ENCODE assay signal across 15 cellular contexts in the genomic region with DNA sequence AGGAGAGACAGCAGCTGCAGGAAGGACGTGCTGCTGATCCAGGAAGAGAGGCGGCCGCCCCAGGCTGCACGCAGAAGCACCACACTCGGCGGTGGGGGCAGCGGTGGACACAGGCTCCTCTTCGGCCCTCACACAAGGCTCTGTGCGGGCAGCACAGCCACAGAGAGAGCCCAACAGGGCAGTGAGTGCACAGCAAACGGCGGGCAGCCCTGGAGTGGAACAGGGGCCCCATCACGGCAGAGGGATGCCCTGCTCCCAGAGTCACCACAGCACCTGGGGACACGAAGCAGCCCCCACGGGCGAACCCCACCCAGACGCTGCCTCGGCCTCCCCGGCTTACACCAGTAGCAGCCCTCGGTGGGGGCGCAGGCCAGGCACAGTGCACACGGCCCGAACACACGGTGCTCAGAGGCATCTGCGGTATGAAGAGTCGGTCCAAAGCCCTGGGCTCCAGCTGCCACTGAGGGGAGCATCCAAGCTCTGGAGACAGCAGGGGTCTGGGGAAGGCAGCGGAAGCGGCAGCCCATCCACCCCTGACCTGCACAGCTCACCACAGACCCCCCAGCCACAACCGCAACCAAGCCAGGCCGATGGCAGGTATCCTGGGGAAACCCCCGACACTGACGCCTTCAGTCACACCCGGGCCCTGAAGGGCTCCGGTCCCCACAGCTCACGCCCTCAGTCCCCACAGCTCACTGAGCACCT. TPM values are rescaled to one million over a fixed set of nuclear protein-coding genes. Genes with fewer than 3 reads are reported as not detected.
DNase-seq lines count a peak whose midpoint lies in the region; ATAC-seq and TF ChIP-seq lines count a peak whose summit lies in the region.
"Had no signal": no experiment of that assay in that cellular context is flagged by ENCODE, and none has a peak within 500 bp of the region (broad histone marks: within the 10 kb centered on the region; RNA-seq: fewer than 3 reads in every experiment).

No MANE protein-coding gene starts in this region.

- no peak overlapping the region for H3K9ac ChIP-seq in smooth muscle cell (ENCODE audit: low read depth)

- H3K4me1 ChIP-seq in smooth muscle cell (ENCODE audit: low read depth) = no peaks in the 10 kb centered on the region
- H3K4me1 ChIP-seq: upper lobe of right lung had no signal

- H3K27me3 Mint-ChIP-seq in immature natural killer cell (ENCODE audit: low read depth in 3 of 3) = peaks cover 2 to 6% (median 5%) of the 10 kb centered on the region in 3 donors

- H3K36me3 Mint-ChIP-seq in immature natural killer cell = peaks cover 3 to 20% (median 6%) of the 10 kb centered on the region in 3 donors

- no peaks in the 10 kb centered on the region for H3F3A ChIP-seq in smooth muscle cell (ENCODE audit: low read depth)

- no peak overlapping the region for H2AFZ ChIP-seq in smooth muscle cell (ENCODE audit: low read depth)

- WGBS in smooth muscle cell (ENCODE audit: low lambda C conversion rate) = 95% methylated on average over 34 of the region's 34 CpGs

- peak overlapping the region in 3 of 6 donors; percentile 21 to 76 (median 64) for H3K27ac Mint-ChIP-seq in immature natural killer cell

- H3K4me2 ChIP-seq in smooth muscle cell = no peak overlapping the region

- no peaks in the 10 kb centered on the region for H3K36me3 ChIP-seq in smooth muscle cell (ENCODE audit: low read depth)

- H3K79me2 ChIP-seq in smooth muscle cell (ENCODE audit: low read depth) = no peaks in the 10 kb centered on the region

- ATAC-seq in GM18511 (IDR thresholded peaks at IDR 0.05; ENCODE audit: unreplicated experiment) = peak; percentile 89
- peak; percentile 47 for ATAC-seq in GM21526 (IDR thresholded peaks at IDR 0.05; ENCODE audit: low FRiP score, unreplicated experiment)
- peak; percentile 49 for ATAC-seq in HG03196 (IDR thresholded peaks at IDR 0.05; ENCODE audit: unreplicated experiment)

- H3K4me3 ChIP-seq in smooth muscle cell = no peak overlapping the region
- H3K4me3 ChIP-seq: lung, upper lobe of right lung had no signal

- H3K27me3 ChIP-seq in smooth muscle cell (ENCODE audit: low read depth) = no peaks in the 10 kb centered on the region
- H3K27me3 ChIP-seq: upper lobe of right lung had no signal

- H3K27ac ChIP-seq in smooth muscle cell (ENCODE audit: low read depth) = no peak overlapping the region
- H3K27ac ChIP-seq: upper lobe of right lung, VCaP had no signal

- no peaks in the 10 kb centered on the region for H3K9me3 ChIP-seq in smooth muscle cell (replicated peaks; ENCODE audit: low read depth)
- H3K9me3 ChIP-seq: upper lobe of right lung had no signal

- H3K4me1 Mint-ChIP-seq in immature natural killer cell = peaks cover 15 to 18% of the 10 kb centered on the region in 2 donors

- no peaks in the 10 kb centered on the region for H3K9me3 Mint-ChIP-seq in immature natural killer cell

- H3K4me3 Mint-ChIP-seq in immature natural killer cell = peak overlapping the region; percentile 32 to 60 (median 44)

- TF ChIP-seq CTCF in smooth muscle cell (IDR thresholded peaks at IDR 0.05; ENCODE audit: borderline replicate concordance, insufficient read depth, poor library complexity, severe bottlenecking) = no peak

- DNase-seq in immature natural killer cell (peak; percentile 59 to 68 (median 63)), NCI-H187 (lab: John Stamatoyannopoulos, UW) (no peak), smooth muscle cell (lab: John Stamatoyannopoulos, UW; ENCODE audit: unreplicated experiment) (no peak), NCI-H2081 (lab: John Stamatoyannopoulos, UW) (no peak), NCI-H1048 (lab: John Stamatoyannopoulos, UW) (no peak)
- DNase-seq: activated naive CD4-positive, alpha-beta T cell treated with Interleukin-2 at 50 U/mL for 16 hours; dermis blood vessel endothelial cell; head of caudate nucleus; NCI-H2029 treated with DMSO at 0.1 percent for 48 hours; upper lobe of right lung had no signal

- H4K20me1 ChIP-seq in smooth muscle cell (ENCODE audit: low read depth) = no peaks in the 10 kb centered on the region

RNA-seq across cellular contexts. Expression of gene NUDT1, which starts 16.8 kb away (rescaled TPM):
- 10 to 100 TPM; 63.0 to 74.3 (median 67.4) TPM for polyA plus RNA-seq in immature natural killer cell
- 17.8 and 20.7 TPM in 2 replicates for total RNA-seq in smooth muscle cell
- polyA plus RNA-seq in smooth muscle cell = 46.0 and 51.2 TPM in 2 replicates

RNA-seq across cellular contexts. Expression of gene MRM2, which starts 16.8 kb away (rescaled TPM):
- polyA plus RNA-seq in immature natural killer cell (10 to 100 TPM; 24.5 to 47.2 (median 33.1) TPM), smooth muscle cell (30.8 and 34.8 TPM in 2 replicates)
- 13.0 and 17.1 TPM in 2 replicates for total RNA-seq in smooth muscle cell

RNA-seq across cellular contexts. Expression of gene MAD1L1, which starts 26.1 kb away (rescaled TPM):
- polyA plus RNA-seq in immature natural killer cell (100 to 1,000 TPM in 1 of 3 donors, 10 to 100 TPM in 2; 85.0 to 166 (median 97.0) TPM), smooth muscle cell (33.4 and 38.4 TPM in 2 replicates)
- 25.0 and 60.7 TPM in 2 replicates for total RNA-seq in smooth muscle cell

RNA-seq across cellular contexts. Expression of gene SNX8, which starts 55.4 kb away (rescaled TPM):
- polyA plus RNA-seq in immature natural killer cell (10 to 100 TPM; 16.3 to 25.0 (median 16.7) TPM), smooth muscle cell (46.9 and 56.4 TPM in 2 replicates)
- total RNA-seq in smooth muscle cell = 12.8 and 49.9 TPM in 2 replicates

Comparison
In these comparisons a context has a peak if more than half of its experiments do, and no peak if none do; other contexts are left out.
1. DNase-seq: peak in immature natural killer cell (3 of 3); none in NCI-H187 (0 of 2), smooth muscle cell (single experiment), NCI-H2081 (0 of 2) and NCI-H1048 (single experiment).
2. Peak in every context shown above with its lines, with median percentiles within 50 percentile points of each other: ATAC-seq.